ENCODE assay signal across 7 cellular contexts in the genomic region with DNA sequence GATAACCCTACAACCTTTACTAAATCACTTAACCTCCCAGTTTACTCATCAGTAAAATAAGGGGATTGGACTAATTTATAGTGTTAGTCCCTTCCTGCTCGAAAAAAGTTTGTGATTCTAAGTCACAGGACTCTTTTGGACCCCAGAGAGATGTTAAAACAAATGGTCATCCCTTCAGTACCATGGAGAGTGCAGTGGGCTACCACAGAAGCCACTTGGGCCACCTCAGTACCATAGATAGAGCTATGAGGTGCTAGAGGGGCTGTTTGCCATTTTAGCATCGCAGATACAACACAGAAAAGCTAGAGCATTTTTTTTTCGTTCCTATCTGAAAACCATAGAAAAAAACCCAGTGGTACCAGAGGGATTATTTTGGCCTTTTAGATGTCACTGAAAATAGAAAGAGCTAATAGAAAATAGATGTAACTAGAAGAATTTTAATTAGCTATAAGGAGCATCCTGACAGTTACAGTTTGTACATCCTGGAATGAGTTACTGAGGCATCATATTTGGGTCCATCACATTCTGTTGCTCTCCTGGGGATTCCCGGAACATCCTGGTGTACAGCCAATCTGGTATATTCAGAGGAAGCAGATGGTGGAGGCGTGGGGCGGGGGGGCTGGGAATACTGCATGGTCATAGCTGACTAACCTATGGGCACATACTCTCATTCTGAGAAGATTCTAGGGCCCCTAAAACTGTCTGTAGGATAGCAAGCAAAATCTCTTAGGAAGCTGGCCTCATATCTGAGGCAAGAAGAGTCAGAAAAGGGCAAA.
A peak's percentile ranks its signal among the peaks of the same experiment; 100 is the strongest.
DNase-seq lines count a peak whose midpoint lies in the region; ATAC-seq lines count a peak whose summit lies in the region.
"Had no signal": no experiment of that assay in that cellular context is flagged by ENCODE, and none has a peak within 500 bp of the region (broad histone marks: within the 10 kb centered on the region; RNA-seq: fewer than 3 reads in every experiment).

No MANE protein-coding gene starts in this region.

- DNase-seq in 8988T (peak; percentile 5), NCI-H524 (lab: John Stamatoyannopoulos, UW) (peak; percentile 79 to 93), glomerular visceral epithelial cell (ENCODE audit: extremely low spot score) (peak; percentile 51), OCI-M2 (lab: John Stamatoyannopoulos, UW; ENCODE audit: unreplicated experiment) (no peak), COLO829 (ENCODE audit: low spot score) (no peak)
- DNase-seq: NK-92 treated with Interleukin-12 subunit alpha and Interleukin-12 subunit beta, amount 100 ng/mL, for 24 hours had no signal

- ATAC-seq in GM21723 (IDR thresholded peaks at IDR 0.05; ENCODE audit: unreplicated experiment) = no peak

Comparison
In these comparisons a context has a peak if more than half of its experiments do, and no peak if none do; other contexts are left out.
1. DNase-seq: peak in 8988T (single experiment), NCI-H524 (2 of 2) and glomerular visceral epithelial cell (single experiment); none in OCI-M2 (single experiment) and COLO829 (single experiment).